9 cellular contexts compared by ENCODE assay signal in the genomic region with DNA sequence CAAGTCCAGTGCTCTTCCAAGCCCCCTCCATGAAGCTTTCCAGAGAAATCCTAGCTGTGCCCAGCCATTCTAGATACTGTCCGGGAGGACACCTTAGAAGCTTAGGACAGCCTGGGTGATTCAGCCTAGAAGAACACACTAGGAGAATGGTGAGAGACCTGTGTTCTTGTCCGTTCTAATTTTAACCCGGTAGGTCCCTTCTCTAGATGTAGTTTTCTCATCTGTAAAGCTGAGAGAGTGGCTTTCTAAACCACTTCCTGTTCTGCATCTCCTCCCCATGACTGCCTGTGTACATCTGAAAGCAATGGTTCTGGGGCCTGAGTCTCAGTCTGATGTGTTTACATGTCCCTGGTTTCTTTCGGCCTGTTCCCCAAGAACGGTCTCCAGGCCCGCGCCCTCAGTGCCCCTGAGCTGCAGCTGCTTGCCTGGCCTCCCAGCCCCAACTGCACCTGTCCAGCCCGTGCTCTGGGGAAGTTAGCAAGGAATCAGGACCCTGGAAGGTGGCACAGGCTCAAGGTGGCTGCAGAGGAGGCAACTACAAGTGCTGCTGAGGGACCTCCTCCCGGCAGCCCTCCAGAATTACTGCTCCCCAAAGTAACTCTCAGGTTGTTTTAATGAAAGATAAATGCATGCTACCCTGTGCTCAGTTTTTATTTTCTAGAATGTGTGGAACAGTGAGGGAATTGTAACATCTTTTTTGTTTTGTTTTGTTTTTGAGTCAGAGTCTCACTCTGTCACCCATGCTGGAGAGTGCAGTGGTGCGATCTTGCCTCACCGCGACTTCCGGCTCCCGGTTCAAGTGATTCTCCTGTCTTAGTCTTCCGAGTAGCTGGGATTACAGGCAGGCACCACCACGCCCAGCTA.
DNase-seq lines count a peak whose midpoint lies in the region; ATAC-seq, FAIRE-seq and TF ChIP-seq lines count a peak whose summit lies in the region.
"Had no signal": no experiment of that assay in that cellular context is flagged by ENCODE, and none has a peak within 500 bp of the region (broad histone marks: within the 10 kb centered on the region; RNA-seq: fewer than 3 reads in every experiment).

No MANE protein-coding gene starts in this region.

- TF ChIP-seq EP300 in tibial nerve (IDR thresholded peaks at IDR 0.05): no peak

- peak overlapping the region; percentile 46 for H3K27ac ChIP-seq in duodenal mucosa (ENCODE audit: low read depth, low read length)
- peak overlapping the region in 1 of 4 donors; percentile 62 for H3K27ac ChIP-seq in tibial nerve
- no peak overlapping the region for H3K27ac ChIP-seq in right atrium auricular region

- no peak for TF ChIP-seq CTCF in tibial nerve (IDR thresholded peaks at IDR 0.05)
- no peak for TF ChIP-seq CTCF in right atrium auricular region (IDR thresholded peaks at IDR 0.05)

- peak; percentile 53 for DNase-seq in SKM-1 treated with dmso at 0.1 percent for 144 hours (lab: John Stamatoyannopoulos, UW; ENCODE audit: unreplicated experiment)
- DNase-seq in frontal cortex (ENCODE audit: low spot score in 2 of 2): no peak
- no peak for DNase-seq in tibial nerve (ENCODE audit: low spot score in 2 of 2)
- DNase-seq in right atrium auricular region (ENCODE audit: low spot score): no peak
- DNase-seq in COLO829 (ENCODE audit: low spot score): no peak

- TF ChIP-seq POLR2A in tibial nerve (IDR thresholded peaks at IDR 0.05): no peak

- H3K36me3 ChIP-seq in duodenal mucosa (ENCODE audit: control insufficient read depth in 1 of 2, insufficient read depth in 2 of 2, low read length in 2 of 2) (no peaks in the 10 kb centered on the region), tibial nerve (no peaks in the 10 kb centered on the region), right atrium auricular region (no peaks in the 10 kb centered on the region)

- H3K27me3 ChIP-seq in duodenal mucosa (ENCODE audit: control insufficient read depth in 1 of 2, insufficient read depth in 2 of 2, low read length in 2 of 2): no peaks in the 10 kb centered on the region
- no peaks in the 10 kb centered on the region for H3K27me3 ChIP-seq in tibial nerve
- H3K27me3 ChIP-seq in right atrium auricular region: no peaks in the 10 kb centered on the region

- H3K9ac ChIP-seq in duodenal mucosa (ENCODE audit: low read depth in 1 of 2, low read length in 2 of 2): no peak overlapping the region

- H3K4me3 ChIP-seq in duodenal mucosa (ENCODE audit: low read depth in 1 of 2, low read length in 2 of 2) (no peak overlapping the region), tibial nerve (no peak overlapping the region), right atrium auricular region (no peak overlapping the region)

- ATAC-seq in GM18873 (IDR thresholded peaks at IDR 0.05; ENCODE audit: low FRiP score, unreplicated experiment) (peak; percentile 91), HG02938 (IDR thresholded peaks at IDR 0.05; ENCODE audit: unreplicated experiment) (peak; percentile 92)

- H3K9me3 ChIP-seq in duodenal mucosa (ENCODE audit: control insufficient read depth in 1 of 2, low read length in 2 of 2): no peaks in the 10 kb centered on the region
- no peaks in the 10 kb centered on the region for H3K9me3 ChIP-seq in tibial nerve
- H3K9me3 ChIP-seq in right atrium auricular region: no peaks in the 10 kb centered on the region

- H3K4me1 ChIP-seq in duodenal mucosa (ENCODE audit: control insufficient read depth in 1 of 2, insufficient read depth in 2 of 2, low read length in 2 of 2): peaks cover 19 to 22% of the 10 kb centered on the region in 2 donors
- H3K4me1 ChIP-seq in tibial nerve: peaks cover 0 to 14% (median 3%) of the 10 kb centered on the region in 4 donors
- H3K4me1 ChIP-seq in right atrium auricular region: peaks cover 0 to 20% of the 10 kb centered on the region in 2 donors

- no peak for FAIRE-seq in frontal cortex (lab: Jason Lieb, UNC)
- FAIRE-seq: islet of Langerhans had no signal

- 88 to 89% methylated on average over 16 of the region's 16 CpGs for WGBS in tibial nerve, 2 donors
